Comparison of ENCODE assay signal across 19 cellular contexts in the genomic region with DNA sequence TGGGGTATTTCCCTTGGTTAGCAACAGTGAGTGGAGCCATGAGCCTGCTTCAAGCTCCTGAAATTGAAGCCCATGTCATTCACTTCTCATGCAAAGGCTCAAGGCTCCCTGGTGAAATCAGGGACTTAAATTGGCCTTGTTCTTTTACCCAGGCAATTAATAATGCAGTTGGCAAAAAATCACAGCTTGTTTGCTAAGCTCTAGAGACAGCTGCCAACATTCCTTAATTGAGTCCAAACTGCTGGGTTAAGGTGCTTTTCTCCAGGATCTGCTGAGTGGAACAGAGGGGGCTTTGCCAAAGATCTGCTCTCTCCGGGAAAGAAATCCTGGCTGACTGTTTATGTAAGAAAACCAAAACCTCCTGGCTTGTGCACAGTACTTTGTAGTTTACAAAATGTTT.
DNase-seq lines count a peak whose midpoint lies in the region; ATAC-seq and TF ChIP-seq lines count a peak whose summit lies in the region.
"Had no signal": no experiment of that assay in that cellular context is flagged by ENCODE, and none has a peak within 500 bp of the region (broad histone marks: within the 10 kb centered on the region; RNA-seq: fewer than 3 reads in every experiment).

No MANE protein-coding gene starts in this region.

- H3K27ac ChIP-seq in gastroesophageal sphincter = no peak overlapping the region
- peak overlapping the region; percentile 30 to 53 for H3K27ac ChIP-seq in prostate gland
- H3K27ac ChIP-seq: cardiac muscle cell, parathyroid adenoma, upper lobe of left lung had no signal

- H3K36me3 Mint-ChIP-seq in T-cell = no peaks in the 10 kb centered on the region
- H3K36me3 Mint-ChIP-seq: activated naive CD4-positive, alpha-beta T cell treated with anti-CD3 and anti-CD28 coated beads, Interleukin-2, amount 50 U/mL, for 24 hours; naive B cell had no signal

- peaks cover 3% of the 10 kb centered on the region in 2 donors for H3K27me3 Mint-ChIP-seq in T-cell
- H3K27me3 Mint-ChIP-seq: activated CD4-positive, alpha-beta T cell treated with anti-CD3 and anti-CD28 coated beads, Interleukin-2, amount 10 ng/mL, durations not matched to agents 7 days and 5 days had no signal

- ATAC-seq in gastroesophageal sphincter = peak; percentile 51
- ATAC-seq in HG03442 (IDR thresholded peaks at IDR 0.05; ENCODE audit: unreplicated experiment) = no peak
- ATAC-seq in T-cell (replicated peaks in 1 of 4) = no peak

- TF ChIP-seq POLR2A in gastroesophageal sphincter (IDR thresholded peaks at IDR 0.05) (no peak), prostate gland (IDR thresholded peaks at IDR 0.05) (no peak)

- TF ChIP-seq CTCF in gastroesophageal sphincter (IDR thresholded peaks at IDR 0.05) = no peak
- TF ChIP-seq CTCF in prostate gland (IDR thresholded peaks at IDR 0.05) = no peak

- intact Hi-C loops in prostate gland (cut with DNase I) = no loop called here

- WGBS in gastroesophageal sphincter (ENCODE audit: low coverage in 1 of 2), 2 donors = 0 to 10% methylated on average over 1 of the region's 1 CpG
- 0% methylated on average over 1 of the region's 1 CpG for WGBS in prostate gland

- H3K9me3 ChIP-seq in gastroesophageal sphincter (no peaks in the 10 kb centered on the region), prostate gland (no peaks in the 10 kb centered on the region)
- H3K9me3 ChIP-seq: upper lobe of left lung had no signal

- H3K27me3 ChIP-seq in gastroesophageal sphincter (no peaks in the 10 kb centered on the region), prostate gland (replicated peaks; ENCODE audit: insufficient read depth) (no peaks in the 10 kb centered on the region)
- H3K27me3 ChIP-seq: cardiac muscle cell, upper lobe of left lung had no signal

- CTCF ChIA-PET in T-cell (lab: Charles Lee) = no interaction called here

- no peaks in the 10 kb centered on the region for H3K9me3 Mint-ChIP-seq in T-cell
- H3K9me3 Mint-ChIP-seq: activated CD4-positive, alpha-beta T cell treated with anti-CD3 and anti-CD28 coated beads, Interleukin-2, amount 10 ng/mL, durations not matched to agents 7 days and 5 days; activated naive CD4-positive, alpha-beta T cell treated with anti-CD3 and anti-CD28 coated beads, Interleukin-2, amount 50 U/mL, for 24 hours had no signal

- H3K36me3 ChIP-seq in gastroesophageal sphincter (no peaks in the 10 kb centered on the region), prostate gland (no peaks in the 10 kb centered on the region)
- H3K36me3 ChIP-seq: cardiac muscle cell, upper lobe of left lung had no signal

- peak; percentile 44 for DNase-seq in NCI-H1092 (lab: John Stamatoyannopoulos, UW)
- DNase-seq in NCI-H82 (lab: John Stamatoyannopoulos, UW) = peak; percentile 91
- peak; percentile 53 for DNase-seq in prostate gland (ENCODE audit: low spot score)
- no peak for DNase-seq in SW 1271 (lab: John Stamatoyannopoulos, UW)
- DNase-seq in SW480 (ENCODE audit: low spot score) = no peak
- no peak for DNase-seq in T-cell
- DNase-seq: activated CD4-positive, alpha-beta T cell treated with anti-CD3 and anti-CD28 coated beads, Interleukin-2, amount 10 ng/mL, durations not matched to agents 7 days and 5 days; DMS53; effector memory CD4-positive, alpha-beta T cell; naive B cell; NCI-H345; stimulated activated CD4-positive, alpha-beta T cell treated with anti-CD3 and anti-CD28 coated beads, Interleukin-12 subunit alpha, Interleukin-12 subunit beta, amount 100 ng/mL, for 4 hours; stimulated activated naive CD4-positive, alpha-beta T cell treated with Interleukin-2 at 50 U/mL for 16 hours; upper lobe of left lung had no signal

- H3K4me3 ChIP-seq in gastroesophageal sphincter (no peak overlapping the region), prostate gland (no peak overlapping the region)
- H3K4me3 ChIP-seq: cardiac muscle cell, upper lobe of left lung had no signal

- H3K4me1 ChIP-seq in gastroesophageal sphincter (peaks cover 0 to 18% (median 7%) of the 10 kb centered on the region in 3 donors), prostate gland (replicated peaks) (peaks cover 4% of the 10 kb centered on the region)
- H3K4me1 ChIP-seq: parathyroid adenoma had no signal

- no peaks in the 10 kb centered on the region for H3K4me1 Mint-ChIP-seq in T-cell
- H3K4me1 Mint-ChIP-seq: activated CD4-positive, alpha-beta T cell treated with anti-CD3 and anti-CD28 coated beads, Interleukin-2, amount 10 ng/mL, durations not matched to agents 7 days and 5 days; activated naive CD4-positive, alpha-beta T cell treated with anti-CD3 and anti-CD28 coated beads, Interleukin-2, amount 50 U/mL, for 24 hours; naive B cell had no signal

- no peak overlapping the region for H3K4me3 Mint-ChIP-seq in T-cell
- H3K4me3 Mint-ChIP-seq: activated CD4-positive, alpha-beta T cell treated with anti-CD3 and anti-CD28 coated beads, Interleukin-2, amount 10 ng/mL, durations not matched to agents 7 days and 5 days; activated naive CD4-positive, alpha-beta T cell treated with anti-CD3 and anti-CD28 coated beads, Interleukin-2, amount 50 U/mL, for 24 hours; naive B cell had no signal

- POLR2A ChIA-PET in T-cell (lab: Charles Lee) = no interaction called here

- no peak for TF ChIP-seq EP300 in gastroesophageal sphincter (IDR thresholded peaks at IDR 0.05)

- no peak overlapping the region for H3K27ac Mint-ChIP-seq in T-cell
- H3K27ac Mint-ChIP-seq: activated CD4-positive, alpha-beta T cell treated with anti-CD3 and anti-CD28 coated beads, Interleukin-2, amount 10 ng/mL, durations not matched to agents 7 days and 5 days; activated naive CD4-positive, alpha-beta T cell treated with anti-CD3 and anti-CD28 coated beads, Interleukin-2, amount 50 U/mL, for 24 hours; naive B cell had no signal

Comparison
In these comparisons a context has a peak if more than half of its experiments do, and no peak if none do; other contexts are left out.
1. DNase-seq: peak in NCI-H1092 (single experiment), NCI-H82 (single experiment) and prostate gland (single experiment); none in SW 1271 (0 of 2), SW480 (single experiment) and T-cell (0 of 34).
2. H3K27ac ChIP-seq: peak in prostate gland (2 of 2); none in gastroesophageal sphincter (0 of 4).